ENCODE assay signal across 1 cellular context in genomic region chr16:80517846-80518245, GRCh38.
TF ChIP-seq lines count a peak whose summit lies in the region.

No MANE protein-coding gene starts in this region.

TF ChIP-seq in endothelial cell of umbilical vein, 7 proteins besides CTCF, POLR2A, EP300 and RAD21:
- TF ChIP-seq GATA2 (IDR thresholded peaks at IDR 0.05; ENCODE audit: insufficient read depth, insufficient read length, low read depth, low read length) (no peak), MYC (IDR thresholded peaks at IDR 0.05; ENCODE audit: low read depth, low read length) (no peak), FOS (IDR thresholded peaks at IDR 0.05; ENCODE audit: borderline replicate concordance, insufficient read depth, low read length) (peak; percentile 19), POLR2AphosphoS5 (IDR thresholded peaks at IDR 0.05; ENCODE audit: insufficient read depth, low read depth, low read length) (no peak), MAX (IDR thresholded peaks at IDR 0.05; ENCODE audit: insufficient read depth, insufficient read length) (no peak), EZH2 (IDR thresholded peaks at IDR 0.05; ENCODE audit: borderline replicate concordance, low read depth, low read length, severe bottlenecking) (no peak)
